In the genomic region with DNA sequence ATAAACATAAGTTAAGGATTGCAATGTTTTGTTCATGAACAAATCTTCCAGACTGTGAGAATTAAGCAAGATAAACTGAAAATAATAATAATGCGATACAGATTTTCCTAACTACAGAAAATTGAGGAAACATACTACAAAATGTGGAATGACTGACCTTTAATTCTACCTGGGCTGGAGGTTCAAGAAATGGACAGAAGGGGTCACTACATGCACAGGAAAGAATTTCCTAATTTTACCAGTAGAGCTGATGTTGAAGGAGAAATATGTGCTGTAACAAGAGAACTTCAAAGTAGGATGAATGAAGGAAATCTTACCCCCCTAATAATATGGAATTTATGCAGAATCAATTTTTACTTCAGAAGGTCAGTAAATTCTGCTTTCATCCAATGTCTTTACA, we compare ENCODE assay signal across 8 cellular contexts.
DNase-seq lines count a peak whose midpoint lies in the region; ATAC-seq and TF ChIP-seq lines count a peak whose summit lies in the region.

No MANE protein-coding gene starts in this region.

- H3K36me3 ChIP-seq in ovary: no peaks in the 10 kb centered on the region

- TF ChIP-seq EP300 in ovary (IDR thresholded peaks at IDR 0.05): no peak

- peak; percentile 40 for TF ChIP-seq CTCF in AG09309 (IDR thresholded peaks at IDR 0.05; ENCODE audit: control insufficient read depth, insufficient read depth, low read depth, low read length, missing control alignments)
- TF ChIP-seq CTCF in GM20000 (IDR thresholded peaks at IDR 0.05; ENCODE audit: extremely low read depth, missing control alignments): peak; percentile 35
- TF ChIP-seq CTCF in fibroblast of villous mesenchyme (IDR thresholded peaks at IDR 0.05; ENCODE audit: insufficient read depth, low read depth, low read length): peak; percentile 37
- TF ChIP-seq CTCF in ovary (IDR thresholded peaks at IDR 0.05): no peak

- no peak overlapping the region for H3K27ac ChIP-seq in ovary

- H3K9me3 ChIP-seq in ovary: no peaks in the 10 kb centered on the region

- no peaks in the 10 kb centered on the region for H3K27me3 ChIP-seq in ovary

- TF ChIP-seq POLR2A in ovary (IDR thresholded peaks at IDR 0.05): no peak

- intact Hi-C loops in ovary (cut with DNase I): no loop called here

- H3K4me1 ChIP-seq in ovary (ENCODE audit: insufficient read depth): peaks cover 5% of the 10 kb centered on the region

- H3K4me3 ChIP-seq in AG09309 (ENCODE audit: control insufficient read depth, low read depth, low read length): no peak overlapping the region
- H3K4me3 ChIP-seq in fibroblast of villous mesenchyme (ENCODE audit: low read depth, low read length): no peak overlapping the region
- no peak overlapping the region for H3K4me3 ChIP-seq in ovary

- DNase-seq in AG09309 (ENCODE audit: low read depth) (no peak), GM20000 (ENCODE audit: low spot score) (peak; percentile 53), RPMI8226 (peak; percentile 25), fibroblast of villous mesenchyme (ENCODE audit: low read depth) (peak; percentile 15), ureter (ENCODE audit: low spot score) (no peak), KG1 (lab: John Stamatoyannopoulos, UW) (no peak), ovary (no peak)

- WGBS in ovary, 3 donors: 85 to 96% (median 89%) methylated on average over 1 of the region's 1 CpG

- ATAC-seq in HG03175 (IDR thresholded peaks at IDR 0.05; ENCODE audit: unreplicated experiment): no peak

Comparison
In these comparisons a context has a peak if more than half of its experiments do, and no peak if none do; other contexts are left out.
1. DNase-seq: peak in GM20000 (single experiment), RPMI8226 (single experiment) and fibroblast of villous mesenchyme (single experiment); none in AG09309 (single experiment), ureter (single experiment), KG1 (single experiment) and ovary (0 of 5).
2. CTCF ChIP-seq: peak in AG09309 (single experiment), GM20000 (single experiment) and fibroblast of villous mesenchyme (single experiment); none in ovary (0 of 3).